ENCODE assay signal across 1 cellular context in the genomic region with DNA sequence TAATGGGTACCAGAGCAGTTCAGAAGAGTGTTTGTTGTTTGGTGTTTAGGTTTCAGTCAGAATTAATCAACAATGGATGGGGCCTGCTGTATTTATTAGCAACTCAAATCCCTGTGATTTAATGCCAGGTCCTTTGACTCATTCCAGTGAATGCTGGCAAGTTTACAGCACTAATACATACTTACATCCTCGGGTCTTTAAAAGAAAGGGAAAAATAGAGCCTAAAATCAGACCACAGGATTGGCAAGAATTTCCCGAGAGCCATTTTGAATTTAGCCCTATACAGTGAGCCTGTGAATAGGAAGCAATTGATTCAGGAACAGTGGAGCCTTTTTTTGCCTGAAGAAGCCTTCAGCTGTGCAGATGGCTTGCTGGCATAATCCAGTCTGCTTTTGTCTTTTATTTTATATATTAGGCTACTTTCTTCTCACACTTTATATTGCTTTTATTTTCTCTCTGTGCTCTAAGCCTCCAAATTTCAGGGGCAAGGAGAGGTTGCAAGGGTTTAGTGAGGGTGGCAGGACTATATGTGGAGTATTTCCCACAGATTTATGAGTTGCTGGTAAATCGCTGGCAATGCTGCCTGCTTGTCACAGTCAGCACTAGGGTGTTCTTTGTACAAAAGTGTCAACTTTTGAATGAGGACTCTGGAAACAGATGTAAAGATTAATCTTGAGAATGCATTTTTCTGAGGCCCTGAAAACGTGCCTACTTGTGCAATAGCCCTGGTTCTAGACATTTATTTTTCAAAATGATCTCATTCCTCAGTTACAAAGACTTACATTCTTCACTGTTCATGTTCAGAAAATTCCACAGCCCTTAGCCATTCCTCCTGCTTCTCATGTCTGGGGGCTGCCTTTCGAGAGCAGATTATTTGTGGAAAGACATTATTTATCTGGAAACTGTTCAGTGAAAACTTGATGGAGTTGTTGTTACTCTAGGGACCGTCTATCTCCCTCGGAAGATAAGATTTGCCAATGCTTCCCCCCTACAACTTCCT.
TF ChIP-seq lines count a peak whose summit lies in the region.

No MANE protein-coding gene starts in this region.

TF ChIP-seq in GM23338, 12 proteins besides CTCF, POLR2A, EP300 and RAD21 (continued from another document):
- TF ChIP-seq, protein P1, sequence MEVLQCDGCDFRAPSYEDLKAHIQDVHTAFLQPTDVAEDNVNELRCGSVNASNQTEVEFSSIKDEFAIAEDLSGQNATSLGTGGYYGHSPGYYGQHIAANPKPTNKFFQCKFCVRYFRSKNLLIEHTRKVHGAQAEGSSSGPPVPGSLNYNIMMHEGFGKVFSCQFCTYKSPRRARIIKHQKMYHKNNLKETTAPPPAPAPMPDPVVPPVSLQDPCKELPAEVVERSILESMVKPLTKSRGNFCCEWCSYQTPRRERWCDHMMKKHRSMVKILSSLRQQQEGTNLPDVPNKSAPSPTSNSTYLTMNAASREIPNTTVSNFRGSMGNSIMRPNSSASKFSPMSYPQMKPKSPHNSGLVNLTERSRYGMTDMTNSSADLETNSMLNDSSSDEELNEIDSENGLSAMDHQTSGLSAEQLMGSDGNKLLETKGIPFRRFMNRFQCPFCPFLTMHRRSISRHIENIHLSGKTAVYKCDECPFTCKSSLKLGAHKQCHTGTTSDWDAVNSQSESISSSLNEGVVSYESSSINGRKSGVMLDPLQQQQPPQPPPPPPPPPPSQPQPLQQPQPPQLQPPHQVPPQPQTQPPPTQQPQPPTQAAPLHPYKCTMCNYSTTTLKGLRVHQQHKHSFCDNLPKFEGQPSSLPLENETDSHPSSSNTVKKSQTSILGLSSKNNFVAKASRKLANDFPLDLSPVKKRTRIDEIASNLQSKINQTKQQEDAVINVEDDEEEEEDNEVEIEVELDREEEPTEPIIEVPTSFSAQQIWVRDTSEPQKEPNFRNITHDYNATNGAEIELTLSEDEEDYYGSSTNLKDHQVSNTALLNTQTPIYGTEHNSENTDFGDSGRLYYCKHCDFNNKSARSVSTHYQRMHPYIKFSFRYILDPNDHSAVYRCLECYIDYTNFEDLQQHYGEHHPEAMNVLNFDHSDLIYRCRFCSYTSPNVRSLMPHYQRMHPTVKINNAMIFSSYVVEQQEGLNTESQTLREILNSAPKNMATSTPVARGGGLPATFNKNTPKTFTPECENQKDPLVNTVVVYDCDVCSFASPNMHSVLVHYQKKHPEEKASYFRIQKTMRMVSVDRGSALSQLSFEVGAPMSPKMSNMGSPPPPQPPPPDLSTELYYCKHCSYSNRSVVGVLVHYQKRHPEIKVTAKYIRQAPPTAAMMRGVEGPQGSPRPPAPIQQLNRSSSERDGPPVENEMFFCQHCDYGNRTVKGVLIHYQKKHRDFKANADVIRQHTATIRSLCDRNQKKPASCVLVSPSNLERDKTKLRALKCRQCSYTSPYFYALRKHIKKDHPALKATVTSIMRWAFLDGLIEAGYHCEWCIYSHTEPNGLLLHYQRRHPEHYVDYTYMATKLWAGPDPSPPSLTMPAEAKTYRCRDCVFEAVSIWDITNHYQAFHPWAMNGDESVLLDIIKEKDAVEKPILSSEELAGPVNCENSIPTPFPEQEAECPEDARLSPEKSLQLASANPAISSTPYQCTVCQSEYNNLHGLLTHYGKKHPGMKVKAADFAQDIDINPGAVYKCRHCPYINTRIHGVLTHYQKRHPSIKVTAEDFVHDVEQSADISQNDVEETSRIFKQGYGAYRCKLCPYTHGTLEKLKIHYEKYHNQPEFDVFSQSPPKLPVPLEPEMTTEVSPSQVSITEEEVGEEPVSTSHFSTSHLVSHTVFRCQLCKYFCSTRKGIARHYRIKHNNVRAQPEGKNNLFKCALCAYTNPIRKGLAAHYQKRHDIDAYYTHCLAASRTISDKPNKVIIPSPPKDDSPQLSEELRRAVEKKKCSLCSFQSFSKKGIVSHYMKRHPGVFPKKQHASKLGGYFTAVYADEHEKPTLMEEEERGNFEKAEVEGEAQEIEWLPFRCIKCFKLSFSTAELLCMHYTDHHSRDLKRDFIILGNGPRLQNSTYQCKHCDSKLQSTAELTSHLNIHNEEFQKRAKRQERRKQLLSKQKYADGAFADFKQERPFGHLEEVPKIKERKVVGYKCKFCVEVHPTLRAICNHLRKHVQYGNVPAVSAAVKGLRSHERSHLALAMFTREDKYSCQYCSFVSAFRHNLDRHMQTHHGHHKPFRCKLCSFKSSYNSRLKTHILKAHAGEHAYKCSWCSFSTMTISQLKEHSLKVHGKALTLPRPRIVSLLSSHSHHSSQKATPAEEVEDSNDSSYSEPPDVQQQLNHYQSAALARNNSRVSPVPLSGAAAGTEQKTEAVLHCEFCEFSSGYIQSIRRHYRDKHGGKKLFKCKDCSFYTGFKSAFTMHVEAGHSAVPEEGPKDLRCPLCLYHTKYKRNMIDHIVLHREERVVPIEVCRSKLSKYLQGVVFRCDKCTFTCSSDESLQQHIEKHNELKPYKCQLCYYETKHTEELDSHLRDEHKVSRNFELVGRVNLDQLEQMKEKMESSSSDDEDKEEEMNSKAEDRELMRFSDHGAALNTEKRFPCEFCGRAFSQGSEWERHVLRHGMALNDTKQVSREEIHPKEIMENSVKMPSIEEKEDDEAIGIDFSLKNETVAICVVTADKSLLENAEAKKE (CRISPR knock-in tag; IDR thresholded peaks at IDR 0.05), result no peak
